8 cellular contexts compared by ENCODE assay signal in the genomic region with DNA sequence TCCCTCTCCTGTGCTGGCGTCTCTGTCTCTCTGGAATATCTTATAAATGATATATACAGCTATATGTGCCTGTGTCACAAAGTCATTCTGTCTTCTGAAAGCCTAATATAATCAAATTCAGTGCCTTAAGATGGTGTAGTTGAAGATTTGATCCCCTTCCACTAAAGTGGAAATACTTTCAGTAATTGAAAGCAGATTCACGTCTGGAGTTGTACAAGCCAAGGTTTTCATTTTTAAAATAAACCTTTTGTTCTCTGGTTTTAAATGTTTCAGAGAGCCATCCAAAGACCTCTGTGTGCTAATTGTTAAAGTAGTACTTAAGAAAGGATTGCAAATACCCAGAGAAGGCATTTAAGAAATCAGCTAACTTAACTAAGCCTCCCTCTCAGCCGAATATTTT.
A peak's percentile ranks its signal among the peaks of the same experiment; 100 is the strongest.
DNase-seq lines count a peak whose midpoint lies in the region; ATAC-seq and TF ChIP-seq lines count a peak whose summit lies in the region.

No MANE protein-coding gene starts in this region.

- peaks cover 7% of the 10 kb centered on the region for H3K79me2 ChIP-seq in ACC112 (ENCODE audit: control insufficient read depth, insufficient read depth, low read length, unreplicated experiment)

- peaks cover 10% of the 10 kb centered on the region for H3K4me1 ChIP-seq in ACC112 (ENCODE audit: control insufficient read depth, insufficient read depth, low read length, unreplicated experiment)

- peak overlapping the region; percentile 90 for H2AFZ ChIP-seq in ACC112 (ENCODE audit: low read length, unreplicated experiment)

- H3K27me3 Mint-ChIP-seq in HFFc6 (ENCODE audit: insufficient read depth): peaks cover 2% of the 10 kb centered on the region
- H3K27me3 Mint-ChIP-seq in naive B cell: peaks cover 49 to 71% (median 49%) of the 10 kb centered on the region in 3 donors

- no peaks in the 10 kb centered on the region for H3K36me3 ChIP-seq in ACC112 (ENCODE audit: insufficient read depth, low read length)

- H3K27ac Mint-ChIP-seq in HFFc6 (peak overlapping the region; percentile 82), naive B cell (peak overlapping the region in 1 of 6 donors; percentile 27)

- intact Hi-C loops in posterior cingulate gyrus (cut with DNase I): no loop called here

- no peak overlapping the region for H3K27ac ChIP-seq in ACC112 (ENCODE audit: low read depth, low read length)

- no peaks in the 10 kb centered on the region for H3K36me3 Mint-ChIP-seq in HFFc6 (ENCODE audit: low read depth)
- H3K36me3 Mint-ChIP-seq in naive B cell: peaks cover 0 to 9% of the 10 kb centered on the region in 2 donors

- no peak for ATAC-seq in naive B cell (ENCODE audit: low read depth in 2 of 2)

- no peaks in the 10 kb centered on the region for H3K27me3 ChIP-seq in ACC112 (ENCODE audit: insufficient read depth, low read length)

- H3K4me3 Mint-ChIP-seq in HFFc6 (peak overlapping the region; percentile 97), naive B cell (peak overlapping the region in 6 of 8 donors; percentile 6 to 88 (median 74))

- DNase-seq in HFFc6 (no peak), choroid plexus epithelial cell (ENCODE audit: low read depth) (no peak), naive B cell (no peak), NCI-H1930 (lab: John Stamatoyannopoulos, UW) (no peak), posterior cingulate gyrus (no peak), HK-2 (ENCODE audit: unreplicated experiment) (no peak), NCI-H187 treated with DMSO at 0.1 percent for 48 hours (lab: John Stamatoyannopoulos, UW) (no peak)

- H3K9me3 Mint-ChIP-seq in HFFc6: no peaks in the 10 kb centered on the region
- H3K9me3 Mint-ChIP-seq in naive B cell: peaks cover 0 to 10% (median 0%) of the 10 kb centered on the region in 7 donors

- peaks cover 52% of the 10 kb centered on the region for H3K4me1 Mint-ChIP-seq in HFFc6 (ENCODE audit: low read depth)
- peaks cover 3 to 25% (median 11%) of the 10 kb centered on the region in 3 donors for H3K4me1 Mint-ChIP-seq in naive B cell

- no peak for TF ChIP-seq CTCF in HFFc6 (IDR thresholded peaks at IDR 0.05)
- TF ChIP-seq CTCF in choroid plexus epithelial cell (conservative IDR thresholded peaks at IDR 0.05; ENCODE audit: low read depth, low read length): no peak

- H3K4me3 ChIP-seq in ACC112 (ENCODE audit: low read depth, low read length) (peak overlapping the region; percentile 98), choroid plexus epithelial cell (ENCODE audit: low read depth, low read length) (peak overlapping the region; percentile 71)
